ENCODE assay signal across 21 cellular contexts in genomic region chr1:61271412-61271789, GRCh38.
A peak's percentile ranks its signal among the peaks of the same experiment; 100 is the strongest.
DNase-seq lines count a peak whose midpoint lies in the region; ATAC-seq and TF ChIP-seq lines count a peak whose summit lies in the region.
"Had no signal": no experiment of that assay in that cellular context is flagged by ENCODE, and none has a peak within 500 bp of the region (broad histone marks: within the 10 kb centered on the region; RNA-seq: fewer than 3 reads in every experiment).

No MANE protein-coding gene starts in this region.

- H3K27ac ChIP-seq in mesendoderm (ENCODE audit: low read depth, low read length) = no peak overlapping the region
- H3K27ac ChIP-seq: heart right ventricle, psoas muscle, upper lobe of right lung had no signal

- H3K4me3 Mint-ChIP-seq in activated CD4-positive, alpha-beta T cell treated with anti-CD3 and anti-CD28 coated beads, Interleukin-2, amount 10 ng/mL, durations not matched to agents 7 days and 5 days = no peak overlapping the region
- H3K4me3 Mint-ChIP-seq: naive thymus-derived CD4-positive, alpha-beta T cell; stimulated activated naive CD8-positive, alpha-beta T cell treated with anti-CD3 and anti-CD28 coated beads, Interleukin-15, Interleukin-2, amounts not matched to agents 100 ng/mL and 50 ng/mL, for 24 hours; T-helper 2 cell treated with Interferon-gamma antibody and Interleukin-4, amounts not matched to agents 5 μg/mL and 100 μg/mL, for 36 hours had no signal

- no peak overlapping the region for H3K27ac Mint-ChIP-seq in activated CD4-positive, alpha-beta T cell treated with anti-CD3 and anti-CD28 coated beads, Interleukin-2, amount 10 ng/mL, durations not matched to agents 7 days and 5 days
- H3K27ac Mint-ChIP-seq: naive thymus-derived CD4-positive, alpha-beta T cell; stimulated activated naive CD8-positive, alpha-beta T cell treated with anti-CD3 and anti-CD28 coated beads, Interleukin-15, Interleukin-2, amounts not matched to agents 100 ng/mL and 50 ng/mL, for 24 hours; T-helper 2 cell treated with Interferon-gamma antibody and Interleukin-4, amounts not matched to agents 5 μg/mL and 100 μg/mL, for 36 hours had no signal

- no peak overlapping the region for H3K18ac ChIP-seq in mesendoderm (ENCODE audit: low read length)

- no peak overlapping the region for H3K56ac ChIP-seq in mesendoderm (ENCODE audit: low read length)

- no peaks in the 10 kb centered on the region for H3K36me3 Mint-ChIP-seq in activated CD4-positive, alpha-beta T cell treated with anti-CD3 and anti-CD28 coated beads, Interleukin-2, amount 10 ng/mL, durations not matched to agents 7 days and 5 days (ENCODE audit: low read depth)
- H3K36me3 Mint-ChIP-seq: naive thymus-derived CD4-positive, alpha-beta T cell had no signal

- CTCF ChIA-PET in activated CD4-positive, alpha-beta T cell treated with anti-CD3 and anti-CD28 coated beads, Interleukin-2, amount 10 ng/mL, durations not matched to agents 7 days and 5 days (lab: Charles Lee) = interaction anchor here (1.3 to 2.4 kb wide), 3 partner anchors 10 to 221 kb away, joined by 4 to 8 read pairs (median 7); no protein-coding TSS in a partner anchor

- H3K4me1 Mint-ChIP-seq in activated CD4-positive, alpha-beta T cell treated with anti-CD3 and anti-CD28 coated beads, Interleukin-2, amount 10 ng/mL, durations not matched to agents 7 days and 5 days = peaks cover 9% of the 10 kb centered on the region

- H3K4me2 ChIP-seq in mesendoderm (ENCODE audit: low read length) = no peak overlapping the region

- H4K8ac ChIP-seq in mesendoderm (ENCODE audit: low read depth, low read length) = no peak overlapping the region

- POLR2A ChIA-PET in activated CD4-positive, alpha-beta T cell treated with anti-CD3 and anti-CD28 coated beads, Interleukin-2, amount 10 ng/mL, durations not matched to agents 7 days and 5 days (lab: Charles Lee) = interaction anchor here (0.6 kb wide), 1 partner anchor 67 kb away, joined by 3 read pairs; no protein-coding TSS in a partner anchor

- H2BK120ac ChIP-seq in mesendoderm (ENCODE audit: low read depth, low read length) = no peak overlapping the region

- H3K36me3 ChIP-seq in BE2C (no peaks in the 10 kb centered on the region), mesendoderm (ENCODE audit: control insufficient read depth, insufficient read depth, low read length) (no peaks in the 10 kb centered on the region)
- H3K36me3 ChIP-seq: heart right ventricle, upper lobe of right lung had no signal

- peak; percentile 5 for DNase-seq in activated CD4-positive, alpha-beta T cell treated with anti-CD3 and anti-CD28 coated beads for 48 hours
- no peak for DNase-seq in activated CD4-positive, alpha-beta T cell treated with anti-CD3 and anti-CD28 coated beads, Interleukin-2, amount 10 ng/mL, durations not matched to agents 7 days and 5 days
- DNase-seq in BE2C = peak; percentile 73
- peak; percentile 35 to 43 for DNase-seq in activated T-cell treated with anti-CD3 and anti-CD28 coated beads, Interleukin-2, amount 50 U/mL, for 48 hours
- DNase-seq in iPS-NIHi7 (ENCODE audit: extremely low spot score) = peak; percentile 18
- DNase-seq in T-helper 1 cell = no peak
- no peak for DNase-seq in mesendoderm
- DNase-seq: ACHN; activated CD4-positive, alpha-beta T cell treated with anti-CD3 and anti-CD28 coated beads for 1 hour; activated effector memory CD4-positive, alpha-beta T cell treated with Interleukin-2 at 50 U/mL for 16 hours; amygdala; heart right ventricle; naive thymus-derived CD4-positive, alpha-beta T cell; NCI-H1417 treated with DMSO at 0.1 percent for 48 hours; NCI-H526; psoas muscle; SHP77 treated with DMSO at 0.1 percent for 48 hours; upper lobe of right lung had no signal

- no peaks in the 10 kb centered on the region for H3K79me2 ChIP-seq in mesendoderm (ENCODE audit: control insufficient read depth, insufficient read depth, low read length)

- H3K27me3 ChIP-seq in BE2C (no peaks in the 10 kb centered on the region), mesendoderm (ENCODE audit: insufficient read depth, low read length, poor library complexity) (no peaks in the 10 kb centered on the region)
- H3K27me3 ChIP-seq: heart right ventricle, upper lobe of right lung had no signal

- TF ChIP-seq CTCF in BE2C (IDR thresholded peaks at IDR 0.05; ENCODE audit: low read depth, low read length) = no peak

- WGBS in mesendoderm (ENCODE audit: extremely low coverage, insufficient coverage, low lambda C conversion rate) = no CpG with 5 or more reads among the region's 5 CpGs

- H3K79me1 ChIP-seq in mesendoderm (ENCODE audit: low read length) = no peaks in the 10 kb centered on the region

- H3K27me3 Mint-ChIP-seq in activated CD4-positive, alpha-beta T cell treated with anti-CD3 and anti-CD28 coated beads, Interleukin-2, amount 10 ng/mL, durations not matched to agents 7 days and 5 days = no peaks in the 10 kb centered on the region
- H3K27me3 Mint-ChIP-seq: stimulated activated naive CD8-positive, alpha-beta T cell treated with anti-CD3 and anti-CD28 coated beads, Interleukin-15, Interleukin-2, amounts not matched to agents 100 ng/mL and 50 ng/mL, for 24 hours had no signal

- no peak overlapping the region for H4K5ac ChIP-seq in mesendoderm (ENCODE audit: low read length)

- H3K4me1 ChIP-seq in BE2C = peaks cover 14% of the 10 kb centered on the region
- peaks cover 4% of the 10 kb centered on the region for H3K4me1 ChIP-seq in mesendoderm (ENCODE audit: control insufficient read depth, low read depth, low read length)
- H3K4me1 ChIP-seq: upper lobe of right lung had no signal

- H3K9me3 Mint-ChIP-seq in activated CD4-positive, alpha-beta T cell treated with anti-CD3 and anti-CD28 coated beads, Interleukin-2, amount 10 ng/mL, durations not matched to agents 7 days and 5 days = no peaks in the 10 kb centered on the region
- H3K9me3 Mint-ChIP-seq: naive thymus-derived CD4-positive, alpha-beta T cell; stimulated activated naive CD8-positive, alpha-beta T cell treated with anti-CD3 and anti-CD28 coated beads, Interleukin-15, Interleukin-2, amounts not matched to agents 100 ng/mL and 50 ng/mL, for 24 hours; T-helper 2 cell treated with Interferon-gamma antibody and Interleukin-4, amounts not matched to agents 5 μg/mL and 100 μg/mL, for 36 hours had no signal

- no peak overlapping the region for H3K23ac ChIP-seq in mesendoderm (ENCODE audit: low read length)

- no peak overlapping the region for H2BK5ac ChIP-seq in mesendoderm (ENCODE audit: low read length)

- no peaks in the 10 kb centered on the region for H3K9me3 ChIP-seq in BE2C
- H3K9me3 ChIP-seq: heart right ventricle, psoas muscle, upper lobe of right lung had no signal

- ATAC-seq in HG02884 (IDR thresholded peaks at IDR 0.05; ENCODE audit: unreplicated experiment) = no peak
- ATAC-seq: heart right ventricle, psoas muscle, upper lobe of right lung had no signal

- H2AK5ac ChIP-seq in mesendoderm (ENCODE audit: low read length) = no peak overlapping the region

- no peak overlapping the region for H3K4ac ChIP-seq in mesendoderm (ENCODE audit: low read depth, low read length)

- H3K4me3 ChIP-seq in BE2C (ENCODE audit: low read depth, low read length) (peak overlapping the region; percentile 16; the same call in 1 of the 2 replicates), mesendoderm (ENCODE audit: low read length) (no peak overlapping the region)
- H3K4me3 ChIP-seq: heart right ventricle, psoas muscle, upper lobe of right lung had no signal

- no peak overlapping the region for H2BK15ac ChIP-seq in mesendoderm (replicated peaks; ENCODE audit: low read depth)

- H3K9ac ChIP-seq in mesendoderm (ENCODE audit: low read length) = no peak overlapping the region

Comparison
In these comparisons a context has a peak if more than half of its experiments do, and no peak if none do; other contexts are left out.
1. DNase-seq: peak in activated CD4-positive, alpha-beta T cell treated with anti-CD3 and anti-CD28 coated beads for 48 hours (single experiment), BE2C (single experiment), activated T-cell treated with anti-CD3 and anti-CD28 coated beads, Interleukin-2, amount 50 U/mL, for 48 hours (2 of 2) and iPS-NIHi7 (single experiment); none in activated CD4-positive, alpha-beta T cell treated with anti-CD3 and anti-CD28 coated beads, Interleukin-2, amount 10 ng/mL, durations not matched to agents 7 days and 5 days (single experiment), T-helper 1 cell (0 of 5) and mesendoderm (single experiment).